9 cellular contexts compared by ENCODE assay signal in genomic region chr1:41404308-41404755, GRCh38. TPM values are rescaled to one million over a fixed set of nuclear protein-coding genes. Genes with fewer than 3 reads are reported as not detected.
A peak's percentile ranks its signal among the peaks of the same experiment; 100 is the strongest.
DNase-seq lines count a peak whose midpoint lies in the region; ATAC-seq and TF ChIP-seq lines count a peak whose summit lies in the region.
"Had no signal": no experiment of that assay in that cellular context is flagged by ENCODE, and none has a peak within 500 bp of the region (broad histone marks: within the 10 kb centered on the region; RNA-seq: fewer than 3 reads in every experiment).

No MANE protein-coding gene starts in this region.

- no peak overlapping the region for H3K27ac ChIP-seq in breast epithelium

- peaks cover 20% of the 10 kb centered on the region for H3K27me3 Mint-ChIP-seq in MCF 10A (ENCODE audit: insufficient read depth, unreplicated experiment)
- H3K27me3 Mint-ChIP-seq in stimulated activated naive B cell treated with anti-CD40 and anti-IgM and Interleukin-4, amounts not matched to agents 10 μg/mL and 1 μg/mL and 100 μg/mL, for 72 hours: peaks cover 34 to 40% of the 10 kb centered on the region in 2 donors

- peak; percentile 60 to 61 for ATAC-seq in stimulated activated naive B cell treated with anti-CD40 and anti-IgM and Interleukin-4, amounts not matched to agents 10 μg/mL and 1 μg/mL and 100 μg/mL, for 72 hours (replicated peaks)
- no peak for ATAC-seq in HG03108 (IDR thresholded peaks at IDR 0.05; ENCODE audit: unreplicated experiment)
- no peak for ATAC-seq in HG03025 (IDR thresholded peaks at IDR 0.05; ENCODE audit: low FRiP score, unreplicated experiment)

- intact Hi-C loops in MCF 10A (cut with micrococcal nuclease) (no loop called here), breast epithelium (cut with DNase I; ENCODE audit: low total_unique reads) (no loop called here)

- peak; percentile 25 for DNase-seq in MCF 10A (ENCODE audit: unreplicated experiment)
- no peak for DNase-seq in breast epithelium (ENCODE audit: low spot score in 2 of 2)
- peak; percentile 93 for DNase-seq in NCI-H69 (lab: John Stamatoyannopoulos, UW)
- DNase-seq in cerebellum (ENCODE audit: low spot score): peak; percentile 77
- DNase-seq in stimulated activated naive B cell treated with anti-CD40 and anti-IgM and Interleukin-4, amounts not matched to agents 10 μg/mL and 1 μg/mL and 100 μg/mL, for 72 hours: no peak
- no peak for DNase-seq in GM10248 (ENCODE audit: extremely low spot score)

- H3K4me3 Mint-ChIP-seq in MCF 10A (ENCODE audit: unreplicated experiment): no peak overlapping the region
- no peak overlapping the region for H3K4me3 Mint-ChIP-seq in stimulated activated naive B cell treated with anti-CD40 and anti-IgM and Interleukin-4, amounts not matched to agents 10 μg/mL and 1 μg/mL and 100 μg/mL, for 72 hours

- CTCF ChIA-PET in MCF 10A (lab: Yijun Ruan, JAX) (interaction anchor here (0.6 to 5.0 kb wide), 3 partner anchors 13 to 122 kb away, joined by 3 to 27 read pairs (median 5); no protein-coding TSS in a partner anchor), GM10248 (lab: Yijun Ruan, JAX) (interaction anchor here (0.8 kb wide), 1 partner anchor 13 kb away, joined by 3 read pairs; no protein-coding TSS in a partner anchor)

- no peaks in the 10 kb centered on the region for H3K9me3 ChIP-seq in breast epithelium

- no peaks in the 10 kb centered on the region for H3K27me3 ChIP-seq in breast epithelium

- no peaks in the 10 kb centered on the region for H3K36me3 Mint-ChIP-seq in MCF 10A (ENCODE audit: insufficient read depth, unreplicated experiment)
- H3K36me3 Mint-ChIP-seq in stimulated activated naive B cell treated with anti-CD40 and anti-IgM and Interleukin-4, amounts not matched to agents 10 μg/mL and 1 μg/mL and 100 μg/mL, for 72 hours: no peaks in the 10 kb centered on the region

- H3K36me3 ChIP-seq in breast epithelium: no peaks in the 10 kb centered on the region

- H3K4me1 ChIP-seq in breast epithelium: no peaks in the 10 kb centered on the region

- BruUV-seq in MCF 10A (replicated peaks; lab: Mats Ljungman, UMichigan): no TSS peak

- peaks cover 6% of the 10 kb centered on the region for H3K9me3 Mint-ChIP-seq in MCF 10A (ENCODE audit: unreplicated experiment)
- H3K9me3 Mint-ChIP-seq in stimulated activated naive B cell treated with anti-CD40 and anti-IgM and Interleukin-4, amounts not matched to agents 10 μg/mL and 1 μg/mL and 100 μg/mL, for 72 hours: peaks cover 5 to 10% of the 10 kb centered on the region in 2 donors

- TF ChIP-seq POLR2A in breast epithelium (IDR thresholded peaks at IDR 0.05): no peak

- peaks cover 7% of the 10 kb centered on the region for H3K4me1 Mint-ChIP-seq in MCF 10A (ENCODE audit: insufficient read depth, unreplicated experiment)
- H3K4me1 Mint-ChIP-seq in stimulated activated naive B cell treated with anti-CD40 and anti-IgM and Interleukin-4, amounts not matched to agents 10 μg/mL and 1 μg/mL and 100 μg/mL, for 72 hours: peaks cover 2 to 18% of the 10 kb centered on the region in 2 donors

- POLR2A ChIA-PET in MCF 10A (lab: Yijun Ruan, JAX) (no interaction called here), GM10248 (lab: Yijun Ruan, JAX) (no interaction called here)

- H3K27ac Mint-ChIP-seq in MCF 10A (ENCODE audit: low read depth, unreplicated experiment): no peak overlapping the region
- H3K27ac Mint-ChIP-seq in stimulated activated naive B cell treated with anti-CD40 and anti-IgM and Interleukin-4, amounts not matched to agents 10 μg/mL and 1 μg/mL and 100 μg/mL, for 72 hours: no peak overlapping the region

- no peak overlapping the region for H3K4me3 ChIP-seq in breast epithelium

- TF ChIP-seq CTCF in MCF 10A (IDR thresholded peaks at IDR 0.05; ENCODE audit: unreplicated experiment) (no peak), breast epithelium (IDR thresholded peaks at IDR 0.05) (no peak), GM10248 (IDR thresholded peaks at IDR 0.05; ENCODE audit: control extremely low read depth, extremely low read depth, low read depth, missing control alignments) (no peak)

RNA-seq across cellular contexts. Expression of gene FOXO6, which starts 43.1 kb away (rescaled TPM):
- 0.22 and 0.28 TPM in 2 replicates for total RNA-seq in MCF 10A (2022)
- 1 to 10 TPM in 1 of 3 donors, under 1 TPM in 1, not detected in 1; 0.98 to 1.3 TPM for total RNA-seq in breast epithelium
- total RNA-seq in cerebellum: 1.3 TPM
- total RNA-seq: T-helper 1 cell treated with Interleukin-12 subunit alpha and Interleukin-12 subunit beta and Interleukin-4 antibody, amounts not matched to agents 30 ng/mL and 1 ng/mL, for 36 hours had no signal

Comparison
In these comparisons a context has a peak if more than half of its experiments do, and no peak if none do; other contexts are left out.
1. DNase-seq: peak in MCF 10A (single experiment), NCI-H69 (single experiment) and cerebellum (single experiment); none in breast epithelium (0 of 2), stimulated activated naive B cell treated with anti-CD40 and anti-IgM and Interleukin-4, amounts not matched to agents 10 μg/mL and 1 μg/mL and 100 μg/mL, for 72 hours (single experiment) and GM10248 (single experiment).
2. ATAC-seq: peak in stimulated activated naive B cell treated with anti-CD40 and anti-IgM and Interleukin-4, amounts not matched to agents 10 μg/mL and 1 μg/mL and 100 μg/mL, for 72 hours (2 of 2); none in HG03108 (single experiment) and HG03025 (single experiment).